In genomic region chr15:66932634-66933024, GRCh38 we compare ENCODE assay signal across 22 cellular contexts.
DNase-seq lines count a peak whose midpoint lies in the region; ATAC-seq, FAIRE-seq and TF ChIP-seq lines count a peak whose summit lies in the region.
"Had no signal": no experiment of that assay in that cellular context is flagged by ENCODE, and none has a peak within 500 bp of the region (broad histone marks: within the 10 kb centered on the region; RNA-seq: fewer than 3 reads in every experiment).

No MANE protein-coding gene starts in this region.

- TF ChIP-seq CTCF in A549 (IDR thresholded peaks at IDR 0.05) = no peak
- TF ChIP-seq CTCF in endodermal cell (conservative IDR thresholded peaks at IDR 0.05) = no peak
- no peak for TF ChIP-seq CTCF in neural crest cell (conservative IDR thresholded peaks at IDR 0.05)
- no peak for TF ChIP-seq CTCF in prostate gland (IDR thresholded peaks at IDR 0.05)

- peaks cover 47% of the 10 kb centered on the region for H3K9me3 Mint-ChIP-seq in endodermal cell
- peaks cover 8% of the 10 kb centered on the region for H3K9me3 Mint-ChIP-seq in neural crest cell

- no peak for TF ChIP-seq RAD21 in A549 (conservative IDR thresholded peaks at IDR 0.05 in 1 of 2, IDR thresholded peaks at IDR 0.05 in 1 of 2)

- no peak for TF ChIP-seq EP300 in A549 (IDR thresholded peaks at IDR 0.05)

- peak overlapping the region; percentile 96 for H3K27ac Mint-ChIP-seq in endodermal cell
- peak overlapping the region; percentile 16 for H3K27ac Mint-ChIP-seq in neural crest cell (ENCODE audit: unreplicated experiment)
- H3K27ac Mint-ChIP-seq: CD8-positive, alpha-beta memory T cell; dendritic cell treated with granulocyte-macrophage colony-stimulating factor and Interleukin-4, amounts not matched to agents 40 ng/mL and 50 ng/mL, for 4 days; T-helper 2 cell treated with Interferon-gamma antibody and Interleukin-4, amounts not matched to agents 5 μg/mL and 100 μg/mL, for 36 hours had no signal

- no peak for DNase-seq in A549 (ENCODE audit: low read depth in 1 of 2, low spot score in 1 of 2)
- peak; percentile 32 for DNase-seq in endodermal cell
- DNase-seq in neural crest cell (ENCODE audit: low read depth, low spot score) = no peak
- DNase-seq in activated CD4-positive, alpha-beta T cell treated with anti-CD3 and anti-CD28 coated beads, Interleukin-2, amount 50 U/mL, for 4 hours = no peak
- no peak for DNase-seq in NCI-H69 (lab: John Stamatoyannopoulos, UW)
- no peak for DNase-seq in prostate gland (ENCODE audit: low spot score)
- DNase-seq in activated gamma-delta T cell (lab: John Stamatoyannopoulos, UW) = no peak
- DNase-seq: CD8-positive, alpha-beta memory T cell; esophagus squamous epithelium; heart left ventricle; NCI-H1417 treated with DMSO at 0.1 percent for 48 hours; NK-92 treated with Interleukin-12 subunit alpha and Interleukin-12 subunit beta, amount 100 ng/mL, for 24 hours; SIG-M5; stimulated activated naive CD4-positive, alpha-beta T cell had no signal

- POLR2A ChIA-PET in A549 (lab: Yijun Ruan, JAX) = interaction anchor here (0.6 to 2.3 kb wide), 5 partner anchors 11 to 231 kb away, joined by 3 to 11 read pairs (median 4); partner anchors contain the start of genes SMAD3 and SMAD6

- H3K4me1 Mint-ChIP-seq in endodermal cell (peaks cover 48% of the 10 kb centered on the region), neural crest cell (peaks cover 18% of the 10 kb centered on the region)
- H3K4me1 Mint-ChIP-seq: CD8-positive, alpha-beta memory T cell had no signal

- WGBS in A549 (ENCODE audit: missing lambda C conversion rate) = 75% methylated on average over 6 of the region's 6 CpGs
- 93% methylated on average over 6 of the region's 6 CpGs for WGBS in HUES64
- WGBS in endodermal cell (ENCODE audit: insufficient coverage in 1 of 2, insufficient read length in 1 of 2), 2 experiments = 97% methylated on average over 6 of the region's 6 CpGs
- 93% methylated on average over 6 of the region's 6 CpGs for WGBS in prostate gland

- H3K4me2 ChIP-seq in A549 = peak overlapping the region; percentile 78
- H3K4me2 ChIP-seq: KMS-11 had no signal

- no peak overlapping the region for H3K4me3 Mint-ChIP-seq in endodermal cell
- H3K4me3 Mint-ChIP-seq in neural crest cell = no peak overlapping the region
- H3K4me3 Mint-ChIP-seq: CD8-positive, alpha-beta memory T cell; dendritic cell treated with granulocyte-macrophage colony-stimulating factor and Interleukin-4, amounts not matched to agents 40 ng/mL and 50 ng/mL, for 4 days; T-helper 2 cell treated with Interferon-gamma antibody and Interleukin-4, amounts not matched to agents 5 μg/mL and 100 μg/mL, for 36 hours had no signal

- H3K4me3 ChIP-seq in A549 (peak overlapping the region; percentile 2; the same call in 1 of the 3 replicates), HUES64 (ENCODE audit: low read length) (no peak overlapping the region), endodermal cell (ENCODE audit: low read length) (peak overlapping the region; percentile 53), prostate gland (no peak overlapping the region)
- H3K4me3 ChIP-seq: esophagus squamous epithelium, heart left ventricle, mucosa of descending colon, vagina had no signal

- no peak for FAIRE-seq in A549 (lab: Jason Lieb, UNC)

- H3K27me3 ChIP-seq in HUES64 (ENCODE audit: insufficient read depth, low read length) (no peaks in the 10 kb centered on the region), endodermal cell (ENCODE audit: control insufficient read depth, insufficient read depth, low read length, poor library complexity, severe bottlenecking) (no peaks in the 10 kb centered on the region), prostate gland (replicated peaks; ENCODE audit: insufficient read depth) (no peaks in the 10 kb centered on the region)
- H3K27me3 ChIP-seq: esophagus squamous epithelium, heart left ventricle, vagina had no signal

- peaks cover 23% of the 10 kb centered on the region for H3K36me3 Mint-ChIP-seq in endodermal cell (ENCODE audit: low read depth)
- peaks cover 7% of the 10 kb centered on the region for H3K36me3 Mint-ChIP-seq in neural crest cell (ENCODE audit: low read depth)

- H3K9ac ChIP-seq in HUES64 (ENCODE audit: low read depth, low read length) (peak overlapping the region; percentile 40; the same call in 1 of the 2 replicates), endodermal cell (ENCODE audit: extremely low read depth, low read length, poor library complexity, severe bottlenecking) (no peak overlapping the region)
- H3K9ac ChIP-seq: KMS-11, parathyroid adenoma had no signal

- intact Hi-C loops in prostate gland (cut with DNase I) = no loop called here

- H3K9me3 ChIP-seq in A549 = peaks cover 32% of the 10 kb centered on the region
- peaks cover 16% of the 10 kb centered on the region for H3K9me3 ChIP-seq in HUES64 (ENCODE audit: insufficient read depth, low read depth, low read length)
- H3K9me3 ChIP-seq in endodermal cell (ENCODE audit: control insufficient read depth, low read length) = peaks cover 42% of the 10 kb centered on the region
- no peaks in the 10 kb centered on the region for H3K9me3 ChIP-seq in prostate gland
- H3K9me3 ChIP-seq: mucosa of descending colon, vagina had no signal

- ATAC-seq in A549 = no peak
- ATAC-seq: activated CD4-positive, CD25-positive, alpha-beta regulatory T cell treated with anti-CD3 and anti-CD28 coated beads, Interleukin-2, amount 50 U/mL, for 24 hours had no signal

- CTCF ChIA-PET in A549 (lab: Yijun Ruan, JAX) = interaction anchor here (0.9 to 10.6 kb wide), 7 partner anchors 10 to 81 kb away, joined by 3 to 128 read pairs (median 8); no protein-coding TSS in a partner anchor

- H3K27me3 Mint-ChIP-seq in endodermal cell (ENCODE audit: insufficient read depth) = no peaks in the 10 kb centered on the region
- no peaks in the 10 kb centered on the region for H3K27me3 Mint-ChIP-seq in neural crest cell (ENCODE audit: low read depth)

- H3K27ac ChIP-seq in A549 = peak overlapping the region; percentile 91 to 93
- peak overlapping the region; percentile 25 for H3K27ac ChIP-seq in HUES64 (ENCODE audit: low read depth, low read length)
- H3K27ac ChIP-seq in endodermal cell (ENCODE audit: low read depth, low read length) = no peak overlapping the region
- H3K27ac ChIP-seq in prostate gland = no peak overlapping the region
- H3K27ac ChIP-seq: KMS-11, parathyroid adenoma, vagina had no signal

- H3K36me3 ChIP-seq in HUES64 (ENCODE audit: insufficient read depth, low read length) (no peaks in the 10 kb centered on the region), endodermal cell (ENCODE audit: control insufficient read depth, insufficient read depth, low read length) (peaks cover 4% of the 10 kb centered on the region), prostate gland (no peaks in the 10 kb centered on the region)
- H3K36me3 ChIP-seq: esophagus squamous epithelium, heart left ventricle, vagina had no signal

- TF ChIP-seq POLR2A in A549 (IDR thresholded peaks at IDR 0.05; ENCODE audit: low read length) (no peak), prostate gland (IDR thresholded peaks at IDR 0.05) (no peak)

- H3K4me1 ChIP-seq in A549 (peaks cover 39% of the 10 kb centered on the region), HUES64 (ENCODE audit: insufficient read depth, low read length) (peaks cover 24% of the 10 kb centered on the region), endodermal cell (ENCODE audit: control insufficient read depth, insufficient read depth, low read length) (peaks cover 23% of the 10 kb centered on the region), prostate gland (replicated peaks) (peaks cover 10% of the 10 kb centered on the region)
- H3K4me1 ChIP-seq: parathyroid adenoma had no signal

TF ChIP-seq in A549, 52 proteins besides CTCF, POLR2A, EP300 and RAD21:
- TF ChIP-seq ATOH8 (CRISPR knock-in tag; IDR thresholded peaks at IDR 0.05; ENCODE audit: low read depth) (no peak), RARB (CRISPR knock-in tag; IDR thresholded peaks at IDR 0.05) (no peak), KDM1A (IDR thresholded peaks at IDR 0.05; ENCODE audit: low read depth) (no peak), HES2 (IDR thresholded peaks at IDR 0.05) (no peak), NPAS2 (CRISPR knock-in tag; IDR thresholded peaks at IDR 0.05; ENCODE audit: borderline replicate concordance) (peak; percentile 49; the same call in 1 of the 2 replicates), NR3C1 (IDR thresholded peaks at IDR 0.05) (no peak), ESRRA (IDR thresholded peaks at IDR 0.05; ENCODE audit: borderline replicate concordance, low read length) (no peak)
TF ChIP-seq in A549: peak in this region for 1.

Comparison
In these comparisons a context has a peak if more than half of its experiments do, and no peak if none do; other contexts are left out.
1. H3K27ac ChIP-seq: peak in A549 (2 of 2) and HUES64 (single experiment); none in endodermal cell (single experiment) and prostate gland (0 of 2).
2. H3K4me3 ChIP-seq: peak in A549 (single experiment) and endodermal cell (single experiment); none in HUES64 (single experiment) and prostate gland (0 of 2).